ENCODE assay signal across 9 cellular contexts in the genomic region with DNA sequence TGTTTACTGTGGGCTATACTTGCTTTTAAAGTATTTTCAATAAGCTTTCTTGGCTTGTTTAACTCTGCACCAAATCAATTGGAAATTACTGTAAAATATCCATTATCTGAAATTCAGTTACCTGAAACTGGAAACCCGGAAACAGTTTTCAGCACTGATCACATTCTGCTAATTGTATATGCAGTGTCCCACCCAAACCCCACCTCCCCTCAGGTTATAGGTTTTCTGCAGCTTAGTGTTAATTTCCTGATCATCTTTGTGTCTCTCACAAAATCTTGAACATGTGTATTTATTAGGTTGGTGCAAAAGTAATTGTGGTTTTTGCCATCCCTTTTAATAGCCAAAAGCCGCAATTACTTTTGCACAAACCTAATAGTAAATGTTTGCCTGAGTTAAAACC. TPM values are rescaled to one million over a fixed set of nuclear protein-coding genes. Genes with fewer than 3 reads are reported as not detected.
A peak's percentile ranks its signal among the peaks of the same experiment; 100 is the strongest.
DNase-seq lines count a peak whose midpoint lies in the region; ATAC-seq and TF ChIP-seq lines count a peak whose summit lies in the region.
"Had no signal": no experiment of that assay in that cellular context is flagged by ENCODE, and none has a peak within 500 bp of the region (broad histone marks: within the 10 kb centered on the region; RNA-seq: fewer than 3 reads in every experiment).

No MANE protein-coding gene starts in this region.

- 29 to 60% methylated on average over 1 to 2 of the region's 2 CpGs for WGBS in ectodermal cell, 2 experiments

- peaks cover 0 to 5% (median 1%) of the 10 kb centered on the region in 3 donors for H3K27me3 Mint-ChIP-seq in CD14-positive monocyte (ENCODE audit: low read depth in 3 of 3)
- no peaks in the 10 kb centered on the region for H3K27me3 Mint-ChIP-seq in neural crest cell (ENCODE audit: low read depth)

- TF ChIP-seq CTCF in CD14-positive monocyte (IDR thresholded peaks at IDR 0.05) (no peak), LNCaP clone FGC (IDR thresholded peaks at IDR 0.05; ENCODE audit: control insufficient read depth, extremely low read depth, insufficient read depth) (no peak), neural crest cell (conservative IDR thresholded peaks at IDR 0.05) (no peak)

- H3K4me3 ChIP-seq in LNCaP clone FGC (ENCODE audit: low read depth, low read length) (peak overlapping the region; percentile 95), ectodermal cell (ENCODE audit: insufficient read depth, low read depth, low read length) (peak overlapping the region; percentile 99)

- no peaks in the 10 kb centered on the region for H3K9me3 ChIP-seq in ectodermal cell (ENCODE audit: control insufficient read depth, low read length)

- peaks cover 3 to 16% of the 10 kb centered on the region in 2 donors for H3K36me3 Mint-ChIP-seq in CD14-positive monocyte
- peaks cover 6% of the 10 kb centered on the region for H3K36me3 Mint-ChIP-seq in neural crest cell (ENCODE audit: low read depth)

- H3K9me3 Mint-ChIP-seq in CD14-positive monocyte: peaks cover 0 to 4% (median 0%) of the 10 kb centered on the region in 7 donors
- H3K9me3 Mint-ChIP-seq in neural crest cell: peaks cover 2% of the 10 kb centered on the region

- H3K27ac Mint-ChIP-seq in CD14-positive monocyte: peak overlapping the region; percentile 30 to 100 (median 99)
- no peak overlapping the region for H3K27ac Mint-ChIP-seq in neural crest cell (ENCODE audit: unreplicated experiment)

- no peak for DNase-seq in CD14-positive monocyte (ENCODE audit: low spot score)
- DNase-seq in LNCaP clone FGC (ENCODE audit: low read depth): no peak
- DNase-seq in neural crest cell (ENCODE audit: low read depth, low spot score): no peak
- DNase-seq in stimulated activated CD4-positive, alpha-beta T cell treated with anti-CD3 and anti-CD28 coated beads, Interleukin-1b, Interleukin-23, amount 100 ng/mL, for 48 hours: no peak
- DNase-seq in NCI-H128 (lab: John Stamatoyannopoulos, UW; ENCODE audit: unreplicated experiment): no peak
- DNase-seq: left colon had no signal

- no peak overlapping the region for H3K27ac ChIP-seq in ectodermal cell (ENCODE audit: insufficient read depth, low read depth, low read length, poor library complexity, severe bottlenecking)

- H3K4me1 Mint-ChIP-seq in CD14-positive monocyte: peaks cover 50% of the 10 kb centered on the region
- H3K4me1 Mint-ChIP-seq in neural crest cell: peaks cover 23% of the 10 kb centered on the region

- H3K36me3 ChIP-seq in ectodermal cell (ENCODE audit: control insufficient read depth, insufficient read depth, low read length): no peaks in the 10 kb centered on the region

- H3K4me3 Mint-ChIP-seq in CD14-positive monocyte: peak overlapping the region; percentile 99 to 100
- H3K4me3 Mint-ChIP-seq in neural crest cell: peak overlapping the region; percentile 95

- H3K27me3 ChIP-seq in ectodermal cell (ENCODE audit: control insufficient read depth, insufficient read depth, low read length, poor library complexity, severe bottlenecking): no peaks in the 10 kb centered on the region

- peaks cover 7% of the 10 kb centered on the region for H3K4me1 ChIP-seq in ectodermal cell (ENCODE audit: control insufficient read depth, insufficient read depth, low read length)

- intact Hi-C loops in CD14-positive monocyte (cut with micrococcal nuclease): loop anchor here in 1 of 2 donors (10.0 kb wide), 1 partner anchor 71 kb away; no protein-coding TSS in a partner anchor

- ATAC-seq in GM18907 (IDR thresholded peaks at IDR 0.05; ENCODE audit: unreplicated experiment) (no peak), GM21447 (IDR thresholded peaks at IDR 0.05; ENCODE audit: unreplicated experiment) (no peak)

RNA-seq across cellular contexts. Expression of a gene that starts 1.3 kb away (rescaled TPM):
- polyA plus RNA-seq in CD14-positive monocyte: 100 to 1,000 TPM; 263 to 264 TPM
- 82.5 TPM for polyA plus RNA-seq in ectodermal cell (2013, experiment 1 of 4)
- polyA plus RNA-seq in ectodermal cell (2013, experiment 2 of 4): 79.1 TPM
- 78.2 TPM for polyA plus RNA-seq in ectodermal cell (2013, experiment 3 of 4)
- polyA plus RNA-seq in ectodermal cell (2013, experiment 4 of 4): 82.2 TPM
- total RNA-seq in neural crest cell: 72.7 and 75.6 TPM in 2 replicates
